Comparison of ENCODE assay signal across 1 cellular context in genomic region chr6:130694617-130695016, GRCh38.
TF ChIP-seq lines count a peak whose summit lies in the region.

No MANE protein-coding gene starts in this region.

TF ChIP-seq in IMR-90, 13 proteins besides CTCF, POLR2A, EP300 and RAD21:
- TF ChIP-seq NFE2L2 (IDR thresholded peaks at IDR 0.05; ENCODE audit: low read depth, low read length) (no peak), RCOR1 (IDR thresholded peaks at IDR 0.05; ENCODE audit: insufficient replicate concordance, low read length) (no peak), RFX5 (IDR thresholded peaks at IDR 0.05; ENCODE audit: low read depth, low read length) (no peak), SMC3 (IDR thresholded peaks at IDR 0.05; ENCODE audit: low read depth, low read length) (no peak), CEBPB (IDR thresholded peaks at IDR 0.05; ENCODE audit: low read depth, low read length) (no peak)
- TF ChIP-seq, protein P1, sequence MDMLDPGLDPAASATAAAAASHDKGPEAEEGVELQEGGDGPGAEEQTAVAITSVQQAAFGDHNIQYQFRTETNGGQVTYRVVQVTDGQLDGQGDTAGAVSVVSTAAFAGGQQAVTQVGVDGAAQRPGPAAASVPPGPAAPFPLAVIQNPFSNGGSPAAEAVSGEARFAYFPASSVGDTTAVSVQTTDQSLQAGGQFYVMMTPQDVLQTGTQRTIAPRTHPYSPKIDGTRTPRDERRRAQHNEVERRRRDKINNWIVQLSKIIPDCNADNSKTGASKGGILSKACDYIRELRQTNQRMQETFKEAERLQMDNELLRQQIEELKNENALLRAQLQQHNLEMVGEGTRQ (IDR thresholded peaks at IDR 0.05; ENCODE audit: low read depth, low read length) = no peak
- TF ChIP-seq, protein P2, sequence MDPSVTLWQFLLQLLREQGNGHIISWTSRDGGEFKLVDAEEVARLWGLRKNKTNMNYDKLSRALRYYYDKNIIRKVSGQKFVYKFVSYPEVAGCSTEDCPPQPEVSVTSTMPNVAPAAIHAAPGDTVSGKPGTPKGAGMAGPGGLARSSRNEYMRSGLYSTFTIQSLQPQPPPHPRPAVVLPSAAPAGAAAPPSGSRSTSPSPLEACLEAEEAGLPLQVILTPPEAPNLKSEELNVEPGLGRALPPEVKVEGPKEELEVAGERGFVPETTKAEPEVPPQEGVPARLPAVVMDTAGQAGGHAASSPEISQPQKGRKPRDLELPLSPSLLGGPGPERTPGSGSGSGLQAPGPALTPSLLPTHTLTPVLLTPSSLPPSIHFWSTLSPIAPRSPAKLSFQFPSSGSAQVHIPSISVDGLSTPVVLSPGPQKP (IDR thresholded peaks at IDR 0.05; ENCODE audit: borderline replicate concordance, low read depth, low read length) = no peak
